8 cellular contexts compared by ENCODE assay signal in genomic region chr1:109923131-109923945, GRCh38. TPM values are rescaled to one million over a fixed set of nuclear protein-coding genes. Genes with fewer than 3 reads are reported as not detected.
DNase-seq lines count a peak whose midpoint lies in the region; ATAC-seq and TF ChIP-seq lines count a peak whose summit lies in the region.

No MANE protein-coding gene starts in this region.

- peak overlapping the region; percentile 69; the same call in 1 of the 2 replicates for H3K4me2 ChIP-seq in MM.1S (ENCODE audit: low read depth, low read length)

- H3K4me3 Mint-ChIP-seq in brain = no peak overlapping the region

- peak; percentile 71 for TF ChIP-seq CTCF in MM.1S (IDR thresholded peaks at IDR 0.05; ENCODE audit: low read length)
- peak; percentile 20 to 32 for TF ChIP-seq CTCF in brain (conservative IDR thresholded peaks at IDR 0.05)
- TF ChIP-seq CTCF in mucosa of descending colon (IDR thresholded peaks at IDR 0.05) = peak; percentile 37

- H3K36me3 ChIP-seq in MM.1S (replicated peaks; ENCODE audit: insufficient read depth, low read length) = no peaks in the 10 kb centered on the region
- H3K36me3 ChIP-seq in mucosa of descending colon (ENCODE audit: low read depth) = no peaks in the 10 kb centered on the region

- peak overlapping the region; percentile 89 for H3K4me3 ChIP-seq in MM.1S (ENCODE audit: low read length)
- H3K4me3 ChIP-seq in mucosa of descending colon = no peak overlapping the region

- H3K79me2 ChIP-seq in MM.1S (ENCODE audit: low read length) = peaks cover 14% of the 10 kb centered on the region

- H3K4me1 ChIP-seq in MM.1S (ENCODE audit: low read length) (no peaks in the 10 kb centered on the region), mucosa of descending colon (ENCODE audit: low read depth) (peaks cover 4% of the 10 kb centered on the region)

- H3K4me1 Mint-ChIP-seq in brain = peaks cover 9% of the 10 kb centered on the region

- H3K27ac ChIP-seq in MM.1S (ENCODE audit: low read length) = no peak overlapping the region

- intact Hi-C loops in mucosa of descending colon (cut with DNase I, micrococcal nuclease) = no loop called here

- peaks cover 50% of the 10 kb centered on the region for H3K36me3 Mint-ChIP-seq in brain

- no peaks in the 10 kb centered on the region for H3K9me3 Mint-ChIP-seq in brain

- no peak overlapping the region for H3K27ac Mint-ChIP-seq in brain

- ATAC-seq in mucosa of descending colon (peak; percentile 53), HG02885 (IDR thresholded peaks at IDR 0.05; ENCODE audit: poor library complexity, unreplicated experiment) (no peak)

- no peaks in the 10 kb centered on the region for H3K27me3 Mint-ChIP-seq in brain

- peak overlapping the region; percentile 73 for H3K9ac ChIP-seq in MM.1S (ENCODE audit: low read length)

- DNase-seq in GM03348 (ENCODE audit: low spot score) (peak; percentile 48), MM.1S (peak; percentile 57), mucosa of descending colon (peak in 1 of 3 donors; percentile 41), cerebellum (ENCODE audit: low spot score) (no peak), NCI-H2081 treated with DMSO at 0.1 percent for 48 hours (lab: John Stamatoyannopoulos, UW) (no peak), GM19238 (ENCODE audit: insufficient read length, low spot score) (no peak)

- H3K9me2 ChIP-seq in MM.1S (replicated peaks; ENCODE audit: insufficient read depth, low read length) = no peaks in the 10 kb centered on the region

- H4K20me1 ChIP-seq in MM.1S (ENCODE audit: insufficient read depth, low read length) = no peaks in the 10 kb centered on the region

- H3K9me3 ChIP-seq in MM.1S (replicated peaks; ENCODE audit: insufficient read depth, low read length) (no peaks in the 10 kb centered on the region), mucosa of descending colon (no peaks in the 10 kb centered on the region)

- no peaks in the 10 kb centered on the region for H3K27me3 ChIP-seq in MM.1S (replicated peaks; ENCODE audit: insufficient read depth, low read length)

- no peaks in the 10 kb centered on the region for H3F3A ChIP-seq in MM.1S (ENCODE audit: insufficient read depth, low read length)

- peak overlapping the region; percentile 51 for H2AFZ ChIP-seq in MM.1S (ENCODE audit: low read length)

RNA-seq across cellular contexts. Expression of gene CSF1, which starts 12.7 kb away (rescaled TPM):
- polyA plus RNA-seq in brain (ENCODE audit: insufficient read depth, low read depth, low replicate concordance) = 10.5 TPM
- total RNA-seq in mucosa of descending colon = 10 to 100 TPM in 2 of 3 donors, 1 to 10 TPM in 1; 6.5 to 34.4 (median 19.9) TPM
- total RNA-seq in cerebellum = 4.3 TPM

Comparison
In these comparisons a context has a peak if more than half of its experiments do, and no peak if none do; other contexts are left out.
1. DNase-seq: peak in GM03348 (single experiment) and MM.1S (single experiment); none in cerebellum (single experiment), NCI-H2081 treated with DMSO at 0.1 percent for 48 hours (single experiment) and GM19238 (single experiment).
2. Peak in every context shown above with its lines, with median percentiles within 50 percentile points of each other: CTCF ChIP-seq.